9 cellular contexts compared by ENCODE assay signal in genomic region chr12:124519741-124520140, GRCh38. TPM values are rescaled to one million over a fixed set of nuclear protein-coding genes. Genes with fewer than 3 reads are reported as not detected.
A peak's percentile ranks its signal among the peaks of the same experiment; 100 is the strongest.
DNase-seq lines count a peak whose midpoint lies in the region; ATAC-seq and TF ChIP-seq lines count a peak whose summit lies in the region.
"Had no signal": no experiment of that assay in that cellular context is flagged by ENCODE, and none has a peak within 500 bp of the region (broad histone marks: within the 10 kb centered on the region; RNA-seq: fewer than 3 reads in every experiment).

No MANE protein-coding gene starts in this region.

- intact Hi-C loops in aorta (cut with DNase I): loop anchor here (1.0 to 10.0 kb wide), 5 partner anchors 48 to 248 kb away; partner anchors contain the start of gene NCOR2 (in 2 of the 2)

- H3K36me3 ChIP-seq in mesenchymal stem cell (ENCODE audit: control insufficient read depth in 1 of 2, insufficient read depth in 2 of 2, low read depth in 1 of 2, low read length in 2 of 2) (peaks cover 4 to 27% of the 10 kb centered on the region in 2 experiments), aorta (ENCODE audit: control insufficient read depth in 1 of 2, insufficient read depth in 2 of 2, low read length in 1 of 2) (no peaks in the 10 kb centered on the region)

- H3K9me3 ChIP-seq in mesenchymal stem cell (ENCODE audit: control insufficient read depth, low read length): no peaks in the 10 kb centered on the region
- H3K9me3 ChIP-seq in aorta (ENCODE audit: control insufficient read depth, low read length): no peaks in the 10 kb centered on the region

- peak overlapping the region; percentile 28 for H2BK15ac ChIP-seq in mesenchymal stem cell (ENCODE audit: low read depth, poor library complexity, severe bottlenecking)

- H4K91ac ChIP-seq in mesenchymal stem cell (ENCODE audit: low read length): peak overlapping the region; percentile 48

- peak overlapping the region; percentile 74 for H3K4me3 ChIP-seq in coronary artery
- H3K4me3 ChIP-seq in mesenchymal stem cell (ENCODE audit: insufficient read depth in 1 of 2, low read depth in 1 of 2, low read length in 2 of 2): no peak overlapping the region
- no peak overlapping the region for H3K4me3 ChIP-seq in aorta (ENCODE audit: low read length in 2 of 2)

- no peak for ATAC-seq in aorta (ENCODE audit: low FRiP score)

- H2BK5ac ChIP-seq in mesenchymal stem cell (ENCODE audit: low read depth, low read length, poor library complexity, severe bottlenecking): no peak overlapping the region

- DNase-seq in LHCN-M2 (ENCODE audit: low read depth): peak; percentile 37
- DNase-seq in coronary artery (ENCODE audit: low spot score): no peak
- DNase-seq in mesenchymal stem cell: peak; percentile 38
- peak in 3 of 49 donors; percentile 36 to 67 (median 37) for DNase-seq in substantia nigra (lab: John Stamatoyannopoulos, UW)
- no peak for DNase-seq in ureter (ENCODE audit: low spot score)
- no peak for DNase-seq in aorta
- DNase-seq in DMS53 treated with DMSO at 0.1 percent for 48 hours (lab: John Stamatoyannopoulos, UW; ENCODE audit: unreplicated experiment): no peak
- DNase-seq in activated CD4-positive, alpha-beta T cell treated with anti-CD3 and anti-CD28 coated beads for 1 hour: no peak
- DNase-seq: activated T-cell treated with anti-CD3 and anti-CD28 coated beads, Interleukin-2, amount 50 U/mL, for 1 hour had no signal

- H3K18ac ChIP-seq in mesenchymal stem cell (ENCODE audit: low read depth in 1 of 2, low read length in 2 of 2): peak overlapping the region; percentile 82 to 90

- H3K27me3 ChIP-seq in mesenchymal stem cell (ENCODE audit: control insufficient read depth in 1 of 2, insufficient read depth in 1 of 2, low read length in 2 of 2) (no peaks in the 10 kb centered on the region), aorta (ENCODE audit: control insufficient read depth in 1 of 2, insufficient read depth in 2 of 2, low read length in 1 of 2) (no peaks in the 10 kb centered on the region)

- H2BK120ac ChIP-seq in mesenchymal stem cell (ENCODE audit: low read depth, low read length): no peak overlapping the region

- whole genome bisulfite sequencing in mesenchymal stem cell: 70% methylated on average over 10 of the region's 10 CpGs
- WGBS in aorta, 2 donors: 37 to 38% methylated on average over 10 of the region's 10 CpGs

- H3K27ac ChIP-seq in coronary artery (peak overlapping the region; percentile 100), mesenchymal stem cell (ENCODE audit: low read length, poor library complexity, severe bottlenecking) (peak overlapping the region; percentile 87), substantia nigra (ENCODE audit: low read depth, low read length, poor library complexity, severe bottlenecking) (peak overlapping the region; percentile 97), aorta (ENCODE audit: low read depth in 1 of 2, low read length in 2 of 2) (peak overlapping the region in 1 of 2 donors; percentile 98)

- peak overlapping the region; percentile 10 for H2AK5ac ChIP-seq in mesenchymal stem cell (ENCODE audit: low read length, severe bottlenecking)

- H3K9ac ChIP-seq in mesenchymal stem cell (ENCODE audit: low read length): peak overlapping the region; percentile 95

- H2AFZ ChIP-seq in mesenchymal stem cell (ENCODE audit: low read depth, low read length): no peak overlapping the region

- H3K4me2 ChIP-seq in mesenchymal stem cell (ENCODE audit: low read length, poor library complexity, severe bottlenecking): no peak overlapping the region

- H3K23ac ChIP-seq in mesenchymal stem cell (ENCODE audit: low read length in 2 of 2): no peak overlapping the region

- peak overlapping the region; percentile 61 to 86 for H2BK12ac ChIP-seq in mesenchymal stem cell (ENCODE audit: low read length in 2 of 2)

- peak overlapping the region; percentile 39 to 69 for H3K4ac ChIP-seq in mesenchymal stem cell (ENCODE audit: low read depth in 1 of 2, low read length in 2 of 2)

- H3K14ac ChIP-seq in mesenchymal stem cell (ENCODE audit: low read length in 2 of 2): peak overlapping the region in 1 of 2 experiments; percentile 46

- peaks cover 72% of the 10 kb centered on the region for H3K4me1 ChIP-seq in mesenchymal stem cell (ENCODE audit: control insufficient read depth, insufficient read depth, low read depth, low read length)
- no peaks in the 10 kb centered on the region for H3K4me1 ChIP-seq in aorta (ENCODE audit: control insufficient read depth in 1 of 2, insufficient read depth in 2 of 2, low read length in 2 of 2)

- H4K8ac ChIP-seq in mesenchymal stem cell (ENCODE audit: low read length): peak overlapping the region; percentile 52

- peaks cover 3% of the 10 kb centered on the region for H3K79me1 ChIP-seq in mesenchymal stem cell (replicated peaks; ENCODE audit: low read length, poor library complexity, severe bottlenecking)

- no peak for TF ChIP-seq CTCF in coronary artery (IDR thresholded peaks at IDR 0.05)

RNA-seq across cellular contexts. Expression of gene NCOR2, which starts 47.7 kb away (rescaled TPM):
- 72.4 and 79.0 TPM in 2 replicates for total RNA-seq in LHCN-M2 (2014; rRNA removed)
- polyA plus RNA-seq in LHCN-M2 (2012): 138 TPM
- 120 TPM for polyA plus RNA-seq in mesenchymal stem cell (2013, experiment 1 of 2)
- polyA plus RNA-seq in mesenchymal stem cell (2013, experiment 2 of 2): 113 TPM
- total RNA-seq in ureter: 200 TPM
- total RNA-seq in aorta: 100 to 1,000 TPM; 201 to 248 TPM
- polyA plus RNA-seq in aorta: 10 to 100 TPM; 39.1 to 48.2 TPM

Comparison
In these comparisons a context has a peak if more than half of its experiments do, and no peak if none do; other contexts are left out.
1. DNase-seq: peak in LHCN-M2 (single experiment) and mesenchymal stem cell (single experiment); none in coronary artery (single experiment), ureter (single experiment), aorta (0 of 2), DMS53 treated with DMSO at 0.1 percent for 48 hours (single experiment) and activated CD4-positive, alpha-beta T cell treated with anti-CD3 and anti-CD28 coated beads for 1 hour (single experiment).